In the genomic region with DNA sequence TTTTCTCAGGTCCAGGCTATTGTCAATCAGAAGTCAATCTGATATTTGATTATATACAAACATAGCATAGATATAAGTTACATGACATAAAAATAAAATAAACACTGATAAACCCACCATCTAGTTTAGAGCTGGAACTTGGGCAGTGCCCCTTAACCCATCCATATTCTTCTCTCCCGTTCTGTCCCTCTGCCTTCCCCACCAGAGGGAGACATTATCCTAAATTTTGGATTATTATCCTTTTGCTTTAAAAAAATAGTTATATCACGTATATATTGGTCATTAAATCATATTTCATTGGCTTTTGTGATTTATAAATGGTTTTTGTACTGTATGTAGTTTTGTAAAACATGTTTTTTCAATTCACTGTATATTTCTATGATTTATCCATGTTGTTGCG, we compare ENCODE assay signal across 15 cellular contexts.
DNase-seq lines count a peak whose midpoint lies in the region; ATAC-seq and TF ChIP-seq lines count a peak whose summit lies in the region.
"Had no signal": no experiment of that assay in that cellular context is flagged by ENCODE, and none has a peak within 500 bp of the region (broad histone marks: within the 10 kb centered on the region; RNA-seq: fewer than 3 reads in every experiment).

No MANE protein-coding gene starts in this region.

- in situ Hi-C loops in astrocyte of the spinal cord (cut with HindIII; ENCODE audit: low sequenced_read_pairs): no loop called here

- H3K9me3 Mint-ChIP-seq in HFFc6: no peaks in the 10 kb centered on the region
- H3K9me3 Mint-ChIP-seq: activated T-helper 2 cell treated with anti-CD3 and anti-CD28 coated beads, Interferon-gamma antibody, Interleukin-2, Interleukin-4, amounts not matched to agents 10 μg/mL and 5 μg/mL and 100 μg/mL, durations not matched to agents 14 hours and 24 hours and 36 hours; stimulated activated naive CD8-positive, alpha-beta T cell treated with anti-CD3 and anti-CD28 coated beads, Interleukin-15, Interleukin-2, amounts not matched to agents 100 ng/mL and 50 ng/mL, for 24 hours had no signal

- no peaks in the 10 kb centered on the region for H3K27me3 ChIP-seq in kidney epithelial cell (ENCODE audit: control insufficient read depth, insufficient read depth, low read length)
- H3K27me3 ChIP-seq: heart left ventricle had no signal

- no peaks in the 10 kb centered on the region for H3K36me3 Mint-ChIP-seq in HFFc6 (ENCODE audit: low read depth)

- no peaks in the 10 kb centered on the region for H3K36me3 ChIP-seq in kidney epithelial cell (ENCODE audit: control insufficient read depth, insufficient read depth, low read length)
- H3K36me3 ChIP-seq: heart left ventricle had no signal

- no peak overlapping the region for H3K4me3 ChIP-seq in AG10803 (ENCODE audit: low read length)
- no peak overlapping the region for H3K4me3 ChIP-seq in astrocyte of the spinal cord (ENCODE audit: low read depth, low read length)
- H3K4me3 ChIP-seq in kidney epithelial cell (ENCODE audit: low read depth, low read length): no peak overlapping the region
- H3K4me3 ChIP-seq: heart left ventricle had no signal

- TF ChIP-seq CTCF in AG10803 (conservative IDR thresholded peaks at IDR 0.05; ENCODE audit: low read length): peak; percentile 43
- TF ChIP-seq CTCF in HFFc6 (IDR thresholded peaks at IDR 0.05): peak; percentile 72
- TF ChIP-seq CTCF in astrocyte of the spinal cord (IDR thresholded peaks at IDR 0.05; ENCODE audit: low read depth, low read length): peak; percentile 43
- peak; percentile 10 for TF ChIP-seq CTCF in kidney epithelial cell (IDR thresholded peaks at IDR 0.05; ENCODE audit: insufficient read depth, low read length, poor library complexity, severe bottlenecking)

- H3K27ac Mint-ChIP-seq in HFFc6: no peak overlapping the region
- H3K27ac Mint-ChIP-seq: activated T-helper 2 cell treated with anti-CD3 and anti-CD28 coated beads, Interferon-gamma antibody, Interleukin-2, Interleukin-4, amounts not matched to agents 10 μg/mL and 5 μg/mL and 100 μg/mL, durations not matched to agents 14 hours and 24 hours and 36 hours; stimulated activated naive CD8-positive, alpha-beta T cell treated with anti-CD3 and anti-CD28 coated beads, Interleukin-15, Interleukin-2, amounts not matched to agents 100 ng/mL and 50 ng/mL, for 24 hours had no signal

- ATAC-seq in GM19455 (IDR thresholded peaks at IDR 0.05; ENCODE audit: unreplicated experiment) (no peak), GM19463 (IDR thresholded peaks at IDR 0.05; ENCODE audit: unreplicated experiment) (no peak)
- ATAC-seq: heart left ventricle, right cardiac atrium had no signal

- H3K27me3 Mint-ChIP-seq in HFFc6 (ENCODE audit: insufficient read depth): no peaks in the 10 kb centered on the region
- H3K27me3 Mint-ChIP-seq: stimulated activated naive CD8-positive, alpha-beta T cell treated with anti-CD3 and anti-CD28 coated beads, Interleukin-15, Interleukin-2, amounts not matched to agents 100 ng/mL and 50 ng/mL, for 24 hours had no signal

- H3K4me3 Mint-ChIP-seq in HFFc6: no peak overlapping the region
- H3K4me3 Mint-ChIP-seq: stimulated activated naive CD8-positive, alpha-beta T cell treated with anti-CD3 and anti-CD28 coated beads, Interleukin-15, Interleukin-2, amounts not matched to agents 100 ng/mL and 50 ng/mL, for 24 hours had no signal

- DNase-seq in AG10803 (ENCODE audit: low read depth) (no peak), HFFc6 (no peak), astrocyte of the spinal cord (ENCODE audit: low read depth, low spot score) (no peak), kidney epithelial cell (ENCODE audit: low read depth) (no peak), NCI-H1930 (lab: John Stamatoyannopoulos, UW) (no peak)
- DNase-seq in stimulated activated CD4-positive, alpha-beta T cell treated with anti-CD3 and anti-CD28 coated beads, Interleukin-1b, Interleukin-23, amount 100 ng/mL, for 48 hours: no peak
- DNase-seq: activated CD4-positive, alpha-beta T cell treated with anti-CD3 and anti-CD28 coated beads, Interleukin-2, amount 50 U/mL, for 48 hours; aorta; effector memory CD4-positive, alpha-beta T cell; heart left ventricle; right cardiac atrium had no signal

- peaks cover 22% of the 10 kb centered on the region for H3K4me1 Mint-ChIP-seq in HFFc6 (ENCODE audit: low read depth)

Comparison
In these comparisons a context has a peak if more than half of its experiments do, and no peak if none do; other contexts are left out.
1. CTCF ChIP-seq: peak in every context shown above with its lines; median percentile 72 in HFFc6; 43 in AG10803; 43 in astrocyte of the spinal cord; 10 in kidney epithelial cell.